Comparison of ENCODE assay signal across 31 cellular contexts in the genomic region with DNA sequence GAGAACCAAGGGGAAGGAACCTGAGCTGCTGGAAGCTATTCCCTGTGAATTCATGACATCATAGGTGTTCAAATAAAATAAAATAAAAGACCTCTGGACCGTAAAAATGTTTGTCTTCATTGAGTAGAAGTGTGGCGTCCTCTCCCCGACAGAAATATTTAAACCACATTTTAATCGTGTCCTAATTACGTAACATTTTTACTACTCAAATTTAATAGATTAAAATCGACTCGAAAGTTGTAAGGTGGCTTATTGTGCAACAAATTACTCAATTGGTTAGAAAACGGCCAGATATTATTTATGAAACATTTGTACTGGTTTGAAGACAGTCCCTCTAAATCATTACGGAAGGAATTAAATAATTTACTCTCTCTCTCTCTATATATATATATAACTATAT.
"Had no signal": no experiment of that assay in that cellular context is flagged by ENCODE, and none has a peak within 500 bp of the region (broad histone marks: within the 10 kb centered on the region; RNA-seq: fewer than 3 reads in every experiment).

No MANE protein-coding gene starts in this region.

- H3K79me2 ChIP-seq: hepatocyte had no signal

- H3K4me2 ChIP-seq: hepatocyte had no signal

- H3K27ac ChIP-seq: adrenal gland, body of pancreas, esophagus muscularis mucosa, foreskin keratinocyte, gastrocnemius medialis, heart right ventricle, hepatocyte, WERI-Rb-1 had no signal

- H3K4me3 ChIP-seq: adrenal gland, body of pancreas, esophagus muscularis mucosa, gastrocnemius medialis, heart right ventricle, hepatocyte had no signal

- H3K27me3 ChIP-seq: adrenal gland, body of pancreas, esophagus muscularis mucosa, gastrocnemius medialis, heart right ventricle, hepatocyte had no signal

- ATAC-seq: activated CD4-positive, CD25-positive, alpha-beta regulatory T cell treated with anti-CD3 and anti-CD28 coated beads, Interleukin-2, amount 50 U/mL, for 24 hours; activated CD8-positive, alpha-beta T cell treated with anti-CD3 and anti-CD28 coated beads for 36 hours; activated naive CD8-positive, alpha-beta T cell treated with anti-CD3 and anti-CD28 coated beads, Interleukin-2, amount 50 U/mL, for 24 hours; body of pancreas; effector memory CD8-positive, alpha-beta T cell; foreskin keratinocyte; gastrocnemius medialis; heart right ventricle had no signal

- H3K9me3 ChIP-seq: adrenal gland, body of pancreas, esophagus muscularis mucosa, gastrocnemius medialis, heart right ventricle had no signal

- DNase-seq: activated B cell treated with CpG ODN at 0.5 μM for 24 hours; activated CD4-positive, alpha-beta T cell treated with anti-CD3 and anti-CD28 coated beads for 48 hours; activated CD4-positive, alpha-beta T cell treated with anti-CD3 and anti-CD28 coated beads, Interleukin-2, amount 50 U/mL, for 1 hour; activated CD4-positive, alpha-beta T cell treated with anti-CD3 and anti-CD28 coated beads, Interleukin-2, amount 50 U/mL, for 48 hours; activated CD8-positive, alpha-beta memory T cell treated with anti-CD3 and anti-CD28 coated beads for 24 hours; activated CD8-positive, alpha-beta memory T cell treated with anti-CD3 and anti-CD28 coated beads, Interleukin-2, amount 50 U/mL, for 4 hours; activated CD8-positive, alpha-beta T cell treated with anti-CD3 and anti-CD28 coated beads for 36 hours; activated effector memory CD4-positive, alpha-beta T cell treated with anti-CD3 and anti-CD28 coated beads, Interleukin-2, amount 50 U/mL, for 16 hours; activated naive CD4-positive, alpha-beta T cell treated with anti-CD3 and anti-CD28 coated beads for 36 hours; activated naive CD8-positive, alpha-beta T cell treated with anti-CD3 and anti-CD28 coated beads for 36 hours; activated naive CD8-positive, alpha-beta T cell treated with anti-CD3 and anti-CD28 coated beads, Interleukin-2, amount 50 U/mL, for 24 hours; activated T-cell treated with anti-CD3 and anti-CD28 coated beads, Interleukin-2, amount 50 U/mL, for 1 hour; activated T-cell treated with anti-CD3 and anti-CD28 coated beads, Interleukin-2, amount 50 U/mL, for 48 hours; amygdala; aorta; body of pancreas; caudate nucleus; cortex of kidney; dermis blood vessel endothelial cell; effector CD4-positive, alpha-beta T cell; effector memory CD8-positive, alpha-beta T cell; erythroblast; foreskin keratinocyte; gastrocnemius medialis; heart right ventricle; T1000; WERI-Rb-1 had no signal

- H3K36me3 ChIP-seq: adrenal gland, esophagus muscularis mucosa, gastrocnemius medialis, heart right ventricle, WERI-Rb-1 had no signal

- H3K4me1 ChIP-seq: adrenal gland, body of pancreas, esophagus muscularis mucosa, foreskin keratinocyte, gastrocnemius medialis, heart right ventricle had no signal

- H2AFZ ChIP-seq: hepatocyte had no signal
